ENCODE assay signal across 16 cellular contexts in genomic region chr5:61949054-61949679, GRCh38.
"Had no signal": no experiment of that assay in that cellular context is flagged by ENCODE, and none has a peak within 500 bp of the region (broad histone marks: within the 10 kb centered on the region; RNA-seq: fewer than 3 reads in every experiment).

No MANE protein-coding gene starts in this region.

- ATAC-seq: activated CD8-positive, alpha-beta T cell treated with anti-CD3 and anti-CD28 coated beads, Interleukin-2, amount 10 ng/mL, durations not matched to agents 7 days and 5 days; activated naive CD4-positive, alpha-beta T cell treated with anti-CD3 and anti-CD28 coated beads, Interleukin-2, amount 50 U/mL, for 72 hours; activated T-cell treated with anti-CD3 and anti-CD28 coated beads, Interleukin-2, amount 50 U/mL, for 72 hours; stimulated activated memory B cell treated with anti-CD40 and anti-IgM and Interleukin-4, amounts not matched to agents 10 μg/mL and 1 μg/mL and 100 μg/mL, for 72 hours; T-helper 17 cell had no signal

- DNase-seq: activated B cell treated with CpG ODN at 0.5 μM for 24 hours; activated CD4-positive, alpha-beta T cell treated with anti-CD3 and anti-CD28 coated beads for 48 hours; activated CD8-positive, alpha-beta memory T cell treated with anti-CD3 and anti-CD28 coated beads, Interleukin-2, amount 50 U/mL, for 48 hours; activated CD8-positive, alpha-beta T cell treated with anti-CD3 and anti-CD28 coated beads, Interleukin-2, amount 10 ng/mL, durations not matched to agents 7 days and 5 days; activated gamma-delta T cell; activated T-cell treated with anti-CD3 and anti-CD28 coated beads, Interleukin-2, amount 50 U/mL, for 72 hours; cerebellar nuclear complex; dermis blood vessel endothelial cell; kidney glomerular epithelial cell; ovary; stimulated activated CD4-positive, alpha-beta T cell treated with anti-CD3 and anti-CD28 coated beads, Interleukin-12 subunit alpha, Interleukin-12 subunit beta, amount 100 ng/mL, for 4 hours; stimulated activated CD4-positive, alpha-beta T cell treated with anti-CD3 and anti-CD28 coated beads, Interleukin-2, amount 100 ng/mL, for 24 hours; T-helper 17 cell; trophoblast cell had no signal
